In genomic region chr4:171024720-171025303, GRCh38 we compare ENCODE assay signal across 17 cellular contexts.
DNase-seq lines count a peak whose midpoint lies in the region; ATAC-seq and TF ChIP-seq lines count a peak whose summit lies in the region.
"Had no signal": no experiment of that assay in that cellular context is flagged by ENCODE, and none has a peak within 500 bp of the region (broad histone marks: within the 10 kb centered on the region; RNA-seq: fewer than 3 reads in every experiment).

No MANE protein-coding gene starts in this region.

- POLR2A ChIA-PET in WTC11 (lab: Charles Lee) = no interaction called here

- in situ Hi-C loops in KBM-7 (cut with MboI; ENCODE audit: low pct_unique_long_range_greater_than_20kb, low sequenced_read_pairs) = no loop called here

- H3K4me1 Mint-ChIP-seq in WTC11 = peaks cover 57% of the 10 kb centered on the region

- H3K9me3 Mint-ChIP-seq in WTC11 = peaks cover 11% of the 10 kb centered on the region

- no peak for TF ChIP-seq CTCF in WTC11 (IDR thresholded peaks at IDR 0.05)

- no peak overlapping the region for H3K4me3 Mint-ChIP-seq in WTC11

- peaks cover 12 to 35% (median 21%) of the 10 kb centered on the region in 11 experiments; a peak in 21 of 22 replicates for H3K9me3 ChIP-seq in BLaER1 treated with 17β-estradiol and CSF1 and Interleukin-3, amounts not matched to agents 10 nM and 100 nM (replicated peaks in 1 of 11)
- H3K9me3 ChIP-seq: HAP-1 had no signal

- CTCF ChIA-PET in WTC11 (lab: Charles Lee) = interaction anchor here (1.3 to 2.1 kb wide), 2 partner anchors 9 to 34 kb away, joined by 4 to 6 read pairs; no protein-coding TSS in a partner anchor

- peak overlapping the region in 5 of 10 experiments; percentile 1 to 44 (median 30); a peak in 5 of 20 replicates for H3K4me3 ChIP-seq in BLaER1 treated with 17β-estradiol and CSF1 and Interleukin-3, amounts not matched to agents 10 nM and 100 nM
- H3K4me3 ChIP-seq: HAP-1, PC-9 had no signal

- peaks cover 10 to 52% (median 27%) of the 10 kb centered on the region in 10 experiments for H3K4me1 ChIP-seq in BLaER1 treated with 17β-estradiol and CSF1 and Interleukin-3, amounts not matched to agents 10 nM and 100 nM

- H3K27ac Mint-ChIP-seq in WTC11 = peak overlapping the region; percentile 22; the same call in 1 of the 2 replicates

- no peaks in the 10 kb centered on the region for H4K20me1 ChIP-seq in BLaER1 treated with 17β-estradiol and CSF1 and Interleukin-3, amounts not matched to agents 10 nM and 100 nM

- H3K36me3 ChIP-seq in BLaER1 treated with 17β-estradiol and CSF1 and Interleukin-3, amounts not matched to agents 10 nM and 100 nM = peaks cover 0 to 5% (median 0%) of the 10 kb centered on the region in 11 experiments; a peak in 1 of 22 replicates
- H3K36me3 ChIP-seq: HAP-1 had no signal

- peak overlapping the region in 6 of 11 experiments; percentile 52 to 72 (median 58); a peak in 11 of 22 replicates for H3K9ac ChIP-seq in BLaER1 treated with 17β-estradiol and CSF1 and Interleukin-3, amounts not matched to agents 10 nM and 100 nM
- H3K9ac ChIP-seq: KMS-11 had no signal

- peak overlapping the region in 8 of 11 experiments; percentile 57 to 90 (median 80); a peak in 16 of 22 replicates for H3K27ac ChIP-seq in BLaER1 treated with 17β-estradiol and CSF1 and Interleukin-3, amounts not matched to agents 10 nM and 100 nM
- H3K27ac ChIP-seq: C4-2B, KMS-11, PC-9 had no signal

- DNase-seq in KBM-7 (peak; percentile 48), WTC11 (ENCODE audit: low spot score) (no peak), NCI-H526 (lab: John Stamatoyannopoulos, UW) (no peak), cerebellar cortex (ENCODE audit: low spot score) (no peak)
- DNase-seq: DMS 273 treated with DMSO at 0.1 percent for 48 hours, NCI-H1092, NCI-H1694 treated with DMSO at 0.1 percent for 48 hours, NCI-H69, PC-9 had no signal

- H3K27me3 ChIP-seq in BLaER1 treated with 17β-estradiol and CSF1 and Interleukin-3, amounts not matched to agents 10 nM and 100 nM = peaks cover 0 to 49% (median 0%) of the 10 kb centered on the region in 11 experiments; a peak in 4 of 22 replicates

- peaks cover 13% of the 10 kb centered on the region for H3K36me3 Mint-ChIP-seq in WTC11

- peak overlapping the region; percentile 53 to 95 (median 83); a peak in 21 of 22 replicates for H3K4me2 ChIP-seq in BLaER1 treated with 17β-estradiol and CSF1 and Interleukin-3, amounts not matched to agents 10 nM and 100 nM
- H3K4me2 ChIP-seq: KMS-11, PC-9 had no signal

- H3K27me3 Mint-ChIP-seq in WTC11 (ENCODE audit: low read depth) = no peaks in the 10 kb centered on the region

- ATAC-seq in GM19452 (IDR thresholded peaks at IDR 0.05; ENCODE audit: unreplicated experiment) (peak; percentile 53), WTC11 (peak; percentile 31; the same call in 1 of the 2 replicates), GM21576 (IDR thresholded peaks at IDR 0.05; ENCODE audit: unreplicated experiment) (no peak), HG03460 (IDR thresholded peaks at IDR 0.05; ENCODE audit: unreplicated experiment) (no peak)
- ATAC-seq: HepG2 had no signal

TF ChIP-seq in WTC11, 78 proteins besides CTCF, POLR2A, EP300 and RAD21:
- TF ChIP-seq, protein P1, sequence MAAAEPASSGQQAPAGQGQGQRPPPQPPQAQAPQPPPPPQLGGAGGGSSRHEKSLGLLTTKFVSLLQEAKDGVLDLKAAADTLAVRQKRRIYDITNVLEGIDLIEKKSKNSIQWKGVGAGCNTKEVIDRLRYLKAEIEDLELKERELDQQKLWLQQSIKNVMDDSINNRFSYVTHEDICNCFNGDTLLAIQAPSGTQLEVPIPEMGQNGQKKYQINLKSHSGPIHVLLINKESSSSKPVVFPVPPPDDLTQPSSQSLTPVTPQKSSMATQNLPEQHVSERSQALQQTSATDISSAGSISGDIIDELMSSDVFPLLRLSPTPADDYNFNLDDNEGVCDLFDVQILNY (CRISPR knock-in tag; IDR thresholded peaks at IDR 0.05) = no peak
- TF ChIP-seq NFYB (CRISPR knock-in tag; conservative IDR thresholded peaks at IDR 0.05; ENCODE audit: low read depth) (no peak), TP53 (CRISPR knock-in tag; IDR thresholded peaks at IDR 0.05) (no peak), FOXK1 (CRISPR knock-in tag; IDR thresholded peaks at IDR 0.05) (no peak), GTF2I (CRISPR knock-in tag; conservative IDR thresholded peaks at IDR 0.05) (no peak), AR (CRISPR knock-in tag; IDR thresholded peaks at IDR 0.05) (no peak), NR1H2 (CRISPR knock-in tag; IDR thresholded peaks at IDR 0.05) (no peak), ZNF281 (CRISPR knock-in tag; IDR thresholded peaks at IDR 0.05) (no peak), JAZF1 (CRISPR knock-in tag; IDR thresholded peaks at IDR 0.05) (no peak), SMAD3 (CRISPR knock-in tag; IDR thresholded peaks at IDR 0.05; ENCODE audit: borderline replicate concordance) (no peak), CBFB (CRISPR knock-in tag; IDR thresholded peaks at IDR 0.05; ENCODE audit: low read depth) (no peak), ZNF219 (CRISPR knock-in tag; IDR thresholded peaks at IDR 0.05; ENCODE audit: borderline replicate concordance) (no peak)

Comparison
In these comparisons a context has a peak if more than half of its experiments do, and no peak if none do; other contexts are left out.
1. ATAC-seq: peak in GM19452 (single experiment) and WTC11 (single experiment); none in GM21576 (single experiment) and HG03460 (single experiment).